Comparison of ENCODE assay signal across 2 cellular contexts in the genomic region with DNA sequence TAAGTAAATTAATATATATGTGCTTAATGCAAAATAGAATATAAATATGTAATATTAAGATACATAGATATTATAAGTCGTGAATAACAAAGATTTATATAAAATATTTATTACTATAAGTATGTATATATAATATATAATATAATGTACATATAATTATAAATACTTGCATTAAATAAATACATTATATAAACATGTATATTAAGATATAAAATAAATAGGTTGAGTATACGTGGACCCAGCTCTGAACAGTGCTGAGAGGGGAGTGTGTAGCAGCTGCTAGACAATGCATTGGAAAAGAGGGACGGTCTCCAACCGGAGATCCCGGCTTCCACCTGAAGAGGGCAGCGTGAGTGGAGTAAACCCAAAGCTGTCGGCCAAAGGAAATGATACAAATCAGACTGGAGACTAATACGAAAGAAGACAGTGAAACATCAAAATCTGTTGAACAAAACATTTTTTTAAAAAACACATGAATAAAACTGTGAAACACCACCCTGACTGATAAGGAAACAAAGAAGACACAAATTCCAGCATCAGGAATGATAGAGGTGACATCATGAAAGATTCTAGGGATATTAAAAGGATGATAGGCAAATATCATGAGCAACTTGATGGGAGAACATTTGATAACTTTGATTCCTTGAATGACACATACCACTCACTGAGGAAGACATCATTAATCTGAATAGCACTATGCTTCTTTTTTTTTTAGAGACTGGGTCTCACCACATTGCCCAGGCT.
A peak's percentile ranks its signal among the peaks of the same experiment; 100 is the strongest.
TF ChIP-seq lines count a peak whose summit lies in the region.

No MANE protein-coding gene starts in this region.

TF ChIP-seq in HCT116, 20 proteins besides CTCF, POLR2A, EP300 and RAD21:
- TF ChIP-seq EGR1 (IDR thresholded peaks at IDR 0.05; ENCODE audit: low read depth) = no peak
- no peak for TF ChIP-seq CBX3 (IDR thresholded peaks at IDR 0.05; ENCODE audit: low read depth)
- TF ChIP-seq ZFX (IDR thresholded peaks at IDR 0.05) = no peak
- TF ChIP-seq, protein P1, sequence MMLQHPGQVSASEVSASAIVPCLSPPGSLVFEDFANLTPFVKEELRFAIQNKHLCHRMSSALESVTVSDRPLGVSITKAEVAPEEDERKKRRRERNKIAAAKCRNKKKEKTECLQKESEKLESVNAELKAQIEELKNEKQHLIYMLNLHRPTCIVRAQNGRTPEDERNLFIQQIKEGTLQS (IDR thresholded peaks at IDR 0.05) = no peak
- no peak for TF ChIP-seq FOSL1 (IDR thresholded peaks at IDR 0.05; ENCODE audit: low read depth)

TF ChIP-seq in H1, 55 proteins besides CTCF, POLR2A, EP300 and RAD21:
- TF ChIP-seq GABPA (IDR thresholded peaks at IDR 0.05; ENCODE audit: borderline replicate concordance, insufficient read depth, low read length) (peak; percentile 36; the same call in 1 of the 2 replicates), JUN (IDR thresholded peaks at IDR 0.05; ENCODE audit: low read depth, low read length) (no peak)
